In the genomic region with DNA sequence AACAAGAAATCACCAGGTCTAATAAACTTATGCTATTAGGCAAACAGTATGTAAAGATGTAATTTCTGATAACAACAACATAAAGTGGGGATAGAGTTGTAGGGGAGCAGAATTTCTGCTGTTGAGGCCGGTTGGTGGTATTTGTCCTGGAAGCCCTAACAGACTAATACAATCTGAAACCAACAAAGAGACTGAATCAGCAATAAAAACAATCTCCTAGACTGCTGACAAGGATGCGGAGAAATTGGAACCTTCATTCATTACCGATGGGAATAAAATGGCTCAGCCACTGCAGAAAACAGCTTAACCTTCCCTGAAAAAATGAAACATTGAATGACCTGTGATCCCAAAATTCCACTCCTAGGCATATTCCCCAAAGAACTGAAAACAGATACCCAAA, we compare ENCODE assay signal across 11 cellular contexts.
"Had no signal": no experiment of that assay in that cellular context is flagged by ENCODE, and none has a peak within 500 bp of the region (broad histone marks: within the 10 kb centered on the region; RNA-seq: fewer than 3 reads in every experiment).

No MANE protein-coding gene starts in this region.

- H3K4me3 ChIP-seq: GM23248, GM23338, HAP-1 had no signal

- FAIRE-seq: H1, H54 had no signal

- H3K27ac Mint-ChIP-seq: GM23338, H9, HFFc6 had no signal

- H3K9me3 ChIP-seq: HAP-1 had no signal

- H2AFZ ChIP-seq: GM23248, GM23338 had no signal

- H3K9ac ChIP-seq: GM23248 had no signal

- H3K4me3 Mint-ChIP-seq: GM23338, H9, HFFc6 had no signal

- DNase-seq: GM23248, GOT3, H7, H9, HCEC 1CT, HFFc6 had no signal

- H3K4me2 ChIP-seq: GM23338 had no signal

- H3K4me1 ChIP-seq: HAP-1 had no signal

- H3K36me3 ChIP-seq: HAP-1 had no signal

- ATAC-seq: GM23338, HCT116 had no signal

- H3K27ac ChIP-seq: GM23248 had no signal

- H3K4me1 Mint-ChIP-seq: GM23338 had no signal
